ENCODE assay signal across 13 cellular contexts in the genomic region with DNA sequence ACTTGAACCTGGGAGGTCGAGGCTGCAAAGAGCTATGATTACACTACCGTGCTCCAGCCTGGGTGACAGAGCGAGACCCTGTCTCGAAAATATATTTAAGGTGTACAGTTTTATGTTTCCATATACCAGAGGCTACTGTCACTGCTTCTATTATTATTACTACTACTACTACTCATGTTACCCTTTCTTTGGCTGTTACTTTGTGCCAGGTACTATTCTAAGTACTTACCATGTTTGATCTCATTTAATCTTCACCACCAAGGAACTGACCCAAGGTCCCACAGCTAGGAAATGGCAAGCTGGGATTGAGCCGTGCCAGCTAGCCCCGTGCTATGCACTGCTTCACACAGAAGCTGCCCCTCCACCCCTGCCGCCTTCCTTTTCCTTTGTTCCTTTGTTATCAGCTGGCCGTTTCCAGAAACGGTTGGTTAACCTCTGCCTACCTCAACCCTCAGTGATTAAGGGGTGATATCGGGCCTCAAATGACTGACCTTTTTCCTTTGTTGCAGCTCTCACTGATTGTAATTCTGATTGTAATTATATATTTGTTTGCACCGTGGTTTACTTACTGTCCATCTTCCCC.
DNase-seq lines count a peak whose midpoint lies in the region; ATAC-seq, FAIRE-seq and TF ChIP-seq lines count a peak whose summit lies in the region.
"Had no signal": no experiment of that assay in that cellular context is flagged by ENCODE, and none has a peak within 500 bp of the region (broad histone marks: within the 10 kb centered on the region; RNA-seq: fewer than 3 reads in every experiment).

No MANE protein-coding gene starts in this region.

- H3K4me1 Mint-ChIP-seq in activated naive CD8-positive, alpha-beta T cell (ENCODE audit: low read depth) = peaks cover 31% of the 10 kb centered on the region
- H3K4me1 Mint-ChIP-seq in activated naive CD8-positive, alpha-beta T cell treated with anti-CD3 and anti-CD28 coated beads for 36 hours = peaks cover 30% of the 10 kb centered on the region
- peaks cover 12 to 49% (median 24%) of the 10 kb centered on the region in 7 donors for H3K4me1 Mint-ChIP-seq in naive thymus-derived CD4-positive, alpha-beta T cell

- H3K36me3 Mint-ChIP-seq in activated naive CD8-positive, alpha-beta T cell = peaks cover 2% of the 10 kb centered on the region
- H3K36me3 Mint-ChIP-seq in activated naive CD8-positive, alpha-beta T cell treated with anti-CD3 and anti-CD28 coated beads for 36 hours = peaks cover 36% of the 10 kb centered on the region
- peaks cover 0 to 29% (median 7%) of the 10 kb centered on the region in 5 donors for H3K36me3 Mint-ChIP-seq in naive thymus-derived CD4-positive, alpha-beta T cell

- WGBS in K562 (ENCODE audit: insufficient coverage, low coverage, missing lambda C conversion rate) = 75% methylated on average over 11 of the region's 11 CpGs

- no peaks in the 10 kb centered on the region for H3K27me3 Mint-ChIP-seq in activated naive CD8-positive, alpha-beta T cell
- no peaks in the 10 kb centered on the region for H3K27me3 Mint-ChIP-seq in activated naive CD8-positive, alpha-beta T cell treated with anti-CD3 and anti-CD28 coated beads for 36 hours
- no peaks in the 10 kb centered on the region for H3K27me3 Mint-ChIP-seq in naive thymus-derived CD4-positive, alpha-beta T cell
- H3K27me3 Mint-ChIP-seq: activated CD4-positive, alpha-beta memory T cell treated with anti-CD3 and anti-CD28 coated beads for 36 hours had no signal

- TF ChIP-seq RAD21 in K562 (CRISPR knock-in tag; conservative IDR thresholded peaks at IDR 0.05 in 1 of 2, IDR thresholded peaks at IDR 0.05 in 1 of 2) = no peak

- peaks cover 20 to 23% of the 10 kb centered on the region in 2 experiments for H3K4me1 ChIP-seq in K562 (replicated peaks in 1 of 2; ENCODE audit: control insufficient read depth in 2 of 2, insufficient read depth in 2 of 2, low read length in 2 of 2)
- H3K4me1 ChIP-seq in mucosa of descending colon (ENCODE audit: low read depth) = peaks cover 16% of the 10 kb centered on the region
- peaks cover 2 to 37% (median 18%) of the 10 kb centered on the region in 5 donors for H3K4me1 ChIP-seq in subcutaneous abdominal adipose tissue (ENCODE audit: control insufficient read depth in 5 of 5, insufficient read depth in 5 of 5, low read length in 5 of 5)
- peaks cover 9 to 16% of the 10 kb centered on the region in 2 donors for H3K4me1 ChIP-seq in naive thymus-derived CD4-positive, alpha-beta T cell (ENCODE audit: control insufficient read depth in 2 of 2, insufficient read depth in 2 of 2, low read length in 2 of 2)

- in situ Hi-C loops in K562 (cut with MboI) = no loop called here

- no peaks in the 10 kb centered on the region for H3K27me3 ChIP-seq in K562 (ENCODE audit: control insufficient read depth in 2 of 2, insufficient read depth in 2 of 2, low read length in 2 of 2)
- H3K27me3 ChIP-seq in subcutaneous abdominal adipose tissue (ENCODE audit: control insufficient read depth in 5 of 5, insufficient read depth in 4 of 5, low read length in 5 of 5) = no peaks in the 10 kb centered on the region
- no peaks in the 10 kb centered on the region for H3K27me3 ChIP-seq in naive thymus-derived CD4-positive, alpha-beta T cell (ENCODE audit: control insufficient read depth in 2 of 2, insufficient read depth in 2 of 2, low read length in 2 of 2)
- H3K27me3 ChIP-seq: uterus had no signal

- peaks cover 12% of the 10 kb centered on the region for H3K79me2 ChIP-seq in K562 (ENCODE audit: control insufficient read depth, insufficient read depth, low read length)

- TF ChIP-seq CTCF in K562 (IDR thresholded peaks at IDR 0.05 in 2 of 3, conservative IDR thresholded peaks at IDR 0.05 in 1 of 3; ENCODE audit: insufficient read depth in 2 of 3, low read depth in 1 of 3, low read length in 3 of 3) = no peak
- TF ChIP-seq CTCF in mucosa of descending colon (IDR thresholded peaks at IDR 0.05) = no peak

- H3K4me3 ChIP-seq in K562 (no peak overlapping the region), mucosa of descending colon (no peak overlapping the region), subcutaneous abdominal adipose tissue (ENCODE audit: low read depth in 1 of 5, low read length in 5 of 5) (no peak overlapping the region)
- no peak overlapping the region for H3K4me3 ChIP-seq in naive thymus-derived CD4-positive, alpha-beta T cell (ENCODE audit: low read length)
- H3K4me3 ChIP-seq: uterus had no signal

- intact Hi-C loops in K562 (cut with micrococcal nuclease) = no loop called here
- intact Hi-C loops in mucosa of descending colon (cut with DNase I, micrococcal nuclease) = loop anchor here in 1 of 2 donors (10.0 kb wide), 1 partner anchor 143 kb away; the partner anchor contains the start of gene CEP20
- intact Hi-C loops in naive thymus-derived CD4-positive, alpha-beta T cell (cut with micrococcal nuclease) = loop anchor here in 1 of 2 donors (5.0 kb wide), 2 partner anchors 76 to 141 kb away; partner anchors contain the start of gene CEP20

- CTCF ChIA-PET in K562 (lab: Yijun Ruan, JAX; ENCODE audit: low intra/inter-chr PET ratio) = no interaction called here
- CTCF ChIA-PET in naive thymus-derived CD4-positive, alpha-beta T cell (lab: Charles Lee) = no interaction called here

- no peaks in the 10 kb centered on the region for H3K9me1 ChIP-seq in K562 (ENCODE audit: control insufficient read depth, insufficient read depth, low read length)

- no peak for TF ChIP-seq POLR2A in K562 (conservative IDR thresholded peaks at IDR 0.05)

- no peaks in the 10 kb centered on the region for H3K9me3 Mint-ChIP-seq in activated naive CD8-positive, alpha-beta T cell (ENCODE audit: low read depth)
- H3K9me3 Mint-ChIP-seq in activated naive CD8-positive, alpha-beta T cell treated with anti-CD3 and anti-CD28 coated beads for 36 hours = no peaks in the 10 kb centered on the region
- H3K9me3 Mint-ChIP-seq in naive thymus-derived CD4-positive, alpha-beta T cell = peaks cover 0 to 2% (median 0%) of the 10 kb centered on the region in 11 donors
- H3K9me3 Mint-ChIP-seq: activated CD4-positive, alpha-beta memory T cell treated with anti-CD3 and anti-CD28 coated beads for 36 hours had no signal

- no TSS peak for BruUV-seq in K562 (replicated peaks; lab: Mats Ljungman, UMichigan)

- POLR2A ChIA-PET in K562 (lab: Yijun Ruan, JAX) = interaction anchor here (0.5 to 0.7 kb wide), 2 partner anchors 71 to 78 kb away, joined by 3 read pairs; no protein-coding TSS in a partner anchor
- POLR2A ChIA-PET in naive thymus-derived CD4-positive, alpha-beta T cell (lab: Charles Lee) = no interaction called here

- H3K36me3 ChIP-seq in K562 (ENCODE audit: control insufficient read depth, insufficient read depth, low read length) (peaks cover 42% of the 10 kb centered on the region; the same call in 2 of the 3 replicates), mucosa of descending colon (ENCODE audit: low read depth) (no peaks in the 10 kb centered on the region), subcutaneous abdominal adipose tissue (ENCODE audit: control insufficient read depth in 5 of 5, insufficient read depth in 5 of 5, low read length in 5 of 5) (peaks cover 0 to 24% (median 2%) of the 10 kb centered on the region in 5 donors)
- peaks cover 0 to 32% (median 0%) of the 10 kb centered on the region in 3 experiments for H3K36me3 ChIP-seq in naive thymus-derived CD4-positive, alpha-beta T cell (ENCODE audit: control insufficient read depth in 2 of 3, insufficient read depth in 3 of 3, low read length in 3 of 3)
- H3K36me3 ChIP-seq: uterus had no signal

- ATAC-seq in K562 = no peak
- ATAC-seq in mucosa of descending colon = peak; percentile 59
- no peak for ATAC-seq in GM21737 (IDR thresholded peaks at IDR 0.05; ENCODE audit: unreplicated experiment)
- no peak for ATAC-seq in naive thymus-derived CD4-positive, alpha-beta T cell

- no peak for FAIRE-seq in K562 (lab: Jason Lieb, UNC)

- peak overlapping the region; percentile 41 for H3K27ac Mint-ChIP-seq in activated naive CD8-positive, alpha-beta T cell
- no peak overlapping the region for H3K27ac Mint-ChIP-seq in activated naive CD8-positive, alpha-beta T cell treated with anti-CD3 and anti-CD28 coated beads for 36 hours
- peak overlapping the region in 3 of 9 donors; percentile 54 to 78 (median 59) for H3K27ac Mint-ChIP-seq in naive thymus-derived CD4-positive, alpha-beta T cell

- no peak overlapping the region for H3K4me3 Mint-ChIP-seq in activated naive CD8-positive, alpha-beta T cell
- H3K4me3 Mint-ChIP-seq in activated naive CD8-positive, alpha-beta T cell treated with anti-CD3 and anti-CD28 coated beads for 36 hours = no peak overlapping the region
- no peak overlapping the region for H3K4me3 Mint-ChIP-seq in naive thymus-derived CD4-positive, alpha-beta T cell
- H3K4me3 Mint-ChIP-seq: activated CD4-positive, alpha-beta memory T cell treated with anti-CD3 and anti-CD28 coated beads for 36 hours had no signal

- H3K27ac ChIP-seq in K562 (ENCODE audit: extremely low read depth, low read depth, low read length) (no peak overlapping the region), subcutaneous abdominal adipose tissue (ENCODE audit: low read depth, low read length) (peak overlapping the region; percentile 41)
- H3K27ac ChIP-seq in naive thymus-derived CD4-positive, alpha-beta T cell (ENCODE audit: low read depth, low read length) = no peak overlapping the region

- H3K4me2 ChIP-seq in K562 (ENCODE audit: insufficient read depth, low read length) = no peak overlapping the region

- no peak overlapping the region for H2AFZ ChIP-seq in K562 (ENCODE audit: low read depth, low read length)

- no peaks in the 10 kb centered on the region for H4K20me1 ChIP-seq in K562 (replicated peaks; ENCODE audit: control insufficient read depth, insufficient read depth, low read length)

- no peak for DNase-seq in activated naive CD8-positive, alpha-beta T cell treated with anti-CD3 and anti-CD28 coated beads for 36 hours
- DNase-seq in K562 (ENCODE audit: extremely low read depth in 1 of 4, low spot score in 3 of 4) = no peak
- peak in 2 of 3 donors; percentile 38 to 42 for DNase-seq in mucosa of descending colon
- DNase-seq in NCI-H2171 (lab: John Stamatoyannopoulos, UW) = no peak
- no peak for DNase-seq in naive thymus-derived CD4-positive, alpha-beta T cell
- DNase-seq: activated CD4-positive, alpha-beta memory T cell treated with anti-CD3 and anti-CD28 coated beads for 36 hours; activated naive CD4-positive, alpha-beta T cell treated with anti-CD3 and anti-CD28 coated beads, Interleukin-2, amount 50 U/mL, for 16 hours; foreskin fibroblast; NCI-H774; uterus had no signal

- no peaks in the 10 kb centered on the region for H3K9me3 ChIP-seq in K562 (replicated peaks; ENCODE audit: control insufficient read depth, insufficient read depth, low read depth, low read length)
- no peaks in the 10 kb centered on the region for H3K9me3 ChIP-seq in mucosa of descending colon
- no peaks in the 10 kb centered on the region for H3K9me3 ChIP-seq in subcutaneous abdominal adipose tissue (ENCODE audit: control insufficient read depth in 5 of 5, low read length in 5 of 5)
- no peaks in the 10 kb centered on the region for H3K9me3 ChIP-seq in naive thymus-derived CD4-positive, alpha-beta T cell (ENCODE audit: control insufficient read depth in 2 of 3, low read length in 3 of 3)
- H3K9me3 ChIP-seq: uterus had no signal

- H3K9ac ChIP-seq in K562 (ENCODE audit: insufficient read depth in 1 of 2, low read depth in 2 of 2, low read length in 2 of 2) (no peak overlapping the region), subcutaneous abdominal adipose tissue (ENCODE audit: low read length in 5 of 5) (no peak overlapping the region)

- no peak for TF ChIP-seq EP300 in K562 (IDR thresholded peaks at IDR 0.05; ENCODE audit: low read length)

Comparison
In these comparisons a context has a peak if more than half of its experiments do, and no peak if none do; other contexts are left out.
1. DNase-seq: peak in mucosa of descending colon (2 of 3); none in activated naive CD8-positive, alpha-beta T cell treated with anti-CD3 and anti-CD28 coated beads for 36 hours (single experiment), K562 (0 of 4), NCI-H2171 (single experiment) and naive thymus-derived CD4-positive, alpha-beta T cell (0 of 9).